ENCODE assay signal across 8 cellular contexts in the genomic region with DNA sequence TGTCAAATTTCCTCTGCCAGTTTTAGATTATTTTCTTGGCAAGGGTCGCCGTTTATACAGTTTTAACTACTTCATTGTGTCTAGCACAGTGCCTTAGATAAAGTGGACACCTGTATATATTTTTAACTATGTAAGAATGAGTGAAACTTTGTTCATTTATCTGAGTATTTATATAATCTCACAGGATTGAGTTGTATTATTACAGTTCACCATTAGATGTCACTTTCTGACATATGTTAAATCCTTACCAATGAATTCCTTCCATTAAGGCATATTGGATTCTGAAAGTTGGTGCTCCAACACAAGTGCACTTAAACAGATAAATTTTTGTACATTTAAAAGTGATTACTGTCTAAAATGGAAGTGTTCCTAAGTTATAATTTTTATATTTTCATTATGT. TPM values are rescaled to one million over a fixed set of nuclear protein-coding genes. Genes with fewer than 3 reads are reported as not detected.
DNase-seq lines count a peak whose midpoint lies in the region; ATAC-seq, FAIRE-seq and TF ChIP-seq lines count a peak whose summit lies in the region.

No MANE protein-coding gene starts in this region.

- no peaks in the 10 kb centered on the region for H3K9me3 ChIP-seq in thoracic aorta

- peaks cover 7 to 14% of the 10 kb centered on the region in 2 donors for H3K4me1 ChIP-seq in thoracic aorta (ENCODE audit: control insufficient read depth in 1 of 2, low read depth in 2 of 2)

- ATAC-seq in thoracic aorta (ENCODE audit: insufficient number of reproducible peaks, low FRiP score, low read depth) (no peak), HG03457 (IDR thresholded peaks at IDR 0.05; ENCODE audit: unreplicated experiment) (no peak), HG02759 (IDR thresholded peaks at IDR 0.05; ENCODE audit: unreplicated experiment) (no peak)

- no peak overlapping the region for H3K27ac ChIP-seq in thoracic aorta

- TF ChIP-seq CTCF in fibroblast of pulmonary artery (IDR thresholded peaks at IDR 0.05; ENCODE audit: low read length, missing control alignments), result peak; percentile 34
- peak; percentile 43 for TF ChIP-seq CTCF in thoracic aorta (IDR thresholded peaks at IDR 0.05)

- H3K36me3 ChIP-seq in thoracic aorta, result no peaks in the 10 kb centered on the region

- FAIRE-seq in GM12892 (lab: Jason Lieb, UNC), result no peak

- no peak for TF ChIP-seq POLR2A in GM12892 (IDR thresholded peaks at IDR 0.05; ENCODE audit: low read depth, low read length)

- no peaks in the 10 kb centered on the region for H3K27me3 ChIP-seq in thoracic aorta (replicated peaks; ENCODE audit: insufficient read depth)

- DNase-seq in NOMO-1 treated with DMSO at 0.1 percent for 48 hours (lab: John Stamatoyannopoulos, UW; ENCODE audit: unreplicated experiment) (peak; percentile 12), NOMO-1 treated with dmso at 0.1 percent for 144 hours (lab: John Stamatoyannopoulos, UW; ENCODE audit: unreplicated experiment) (no peak), OCI-M1 (lab: John Stamatoyannopoulos, UW) (peak; percentile 67), fibroblast of pulmonary artery (ENCODE audit: low read depth) (peak; percentile 74), thoracic aorta (ENCODE audit: low spot score) (no peak), GM12892 (ENCODE audit: insufficient read length) (no peak)

- H3K4me3 ChIP-seq in fibroblast of pulmonary artery (replicated peaks; ENCODE audit: low read depth, low read length) (no peak overlapping the region), thoracic aorta (no peak overlapping the region)

RNA-seq across cellular contexts. Expression of a gene that starts 43.0 kb away (rescaled TPM):
- 100 to 1,000 TPM in 1 of 2 donors, 10 to 100 TPM in 1; 56.9 to 103 TPM for total RNA-seq in thoracic aorta
- polyA plus RNA-seq in GM12892 (2012; ENCODE audit: missing spikeins), result 8.2 TPM

Comparison
In these comparisons a context has a peak if more than half of its experiments do, and no peak if none do; other contexts are left out.
1. DNase-seq: peak in NOMO-1 treated with DMSO at 0.1 percent for 48 hours (single experiment), OCI-M1 (single experiment) and fibroblast of pulmonary artery (single experiment); none in NOMO-1 treated with dmso at 0.1 percent for 144 hours (single experiment), thoracic aorta (single experiment) and GM12892 (single experiment).